Comparison of ENCODE assay signal across 9 cellular contexts in genomic region chr20:44642203-44643153, GRCh38.
A peak's percentile ranks its signal among the peaks of the same experiment; 100 is the strongest.
DNase-seq lines count a peak whose midpoint lies in the region; ATAC-seq and TF ChIP-seq lines count a peak whose summit lies in the region.
"Had no signal": no experiment of that assay in that cellular context is flagged by ENCODE, and none has a peak within 500 bp of the region (broad histone marks: within the 10 kb centered on the region; RNA-seq: fewer than 3 reads in every experiment).

No MANE protein-coding gene starts in this region.

- H2AFZ ChIP-seq in Loucy (ENCODE audit: low read length): no peak overlapping the region
- H2AFZ ChIP-seq in SU-DHL-6 (ENCODE audit: low read depth, low read length, severe bottlenecking): peak overlapping the region; percentile 36

- H3K9me2 ChIP-seq in Loucy (replicated peaks; ENCODE audit: low read depth, low read length) (no peaks in the 10 kb centered on the region), SU-DHL-6 (replicated peaks; ENCODE audit: insufficient read depth, low read length) (no peaks in the 10 kb centered on the region)

- peak; percentile 69 for DNase-seq in activated effector memory CD4-positive, alpha-beta T cell treated with anti-CD3 and anti-CD28 coated beads, Interleukin-2, amount 50 U/mL, for 16 hours
- no peak for DNase-seq in activated effector memory CD4-positive, alpha-beta T cell treated with Interleukin-2 at 50 U/mL for 16 hours
- DNase-seq in choroid plexus epithelial cell (ENCODE audit: low read depth): peak; percentile 95

- H4K20me1 ChIP-seq in Loucy (ENCODE audit: insufficient read depth, low read length, poor library complexity, severe bottlenecking) (no peaks in the 10 kb centered on the region), SU-DHL-6 (ENCODE audit: low read depth, low read length) (no peaks in the 10 kb centered on the region)

- H3K4me1 ChIP-seq in Loucy (ENCODE audit: insufficient read depth, low read length, poor library complexity, severe bottlenecking): peaks cover 63% of the 10 kb centered on the region

- TF ChIP-seq CTCF in Loucy (conservative IDR thresholded peaks at IDR 0.05; ENCODE audit: low read length) (peak; percentile 24; the same call in 1 of the 2 replicates), SU-DHL-6 (IDR thresholded peaks at IDR 0.05; ENCODE audit: insufficient read depth, low read length, poor library complexity, severe bottlenecking) (no peak), choroid plexus epithelial cell (conservative IDR thresholded peaks at IDR 0.05; ENCODE audit: low read depth, low read length) (no peak)

- peaks cover 69% of the 10 kb centered on the region for H3K4me1 Mint-ChIP-seq in stimulated activated memory B cell treated with anti-CD40 and anti-IgM and Interleukin-4, amounts not matched to agents 10 μg/mL and 1 μg/mL and 100 μg/mL, for 72 hours

- H3K27me3 Mint-ChIP-seq in stimulated activated memory B cell treated with anti-CD40 and anti-IgM and Interleukin-4, amounts not matched to agents 10 μg/mL and 1 μg/mL and 100 μg/mL, for 72 hours: no peaks in the 10 kb centered on the region

- peak overlapping the region; percentile 29 for H3K4me3 Mint-ChIP-seq in stimulated activated memory B cell treated with anti-CD40 and anti-IgM and Interleukin-4, amounts not matched to agents 10 μg/mL and 1 μg/mL and 100 μg/mL, for 72 hours

- peaks cover 21% of the 10 kb centered on the region for H3K36me3 Mint-ChIP-seq in stimulated activated memory B cell treated with anti-CD40 and anti-IgM and Interleukin-4, amounts not matched to agents 10 μg/mL and 1 μg/mL and 100 μg/mL, for 72 hours

- no peaks in the 10 kb centered on the region for H3K9me3 ChIP-seq in Loucy (ENCODE audit: insufficient read depth, low read depth, low read length)
- no peaks in the 10 kb centered on the region for H3K9me3 ChIP-seq in SU-DHL-6 (ENCODE audit: insufficient read depth, low read length)
- H3K9me3 ChIP-seq: neutrophil had no signal

- H3K9me3 Mint-ChIP-seq in stimulated activated memory B cell treated with anti-CD40 and anti-IgM and Interleukin-4, amounts not matched to agents 10 μg/mL and 1 μg/mL and 100 μg/mL, for 72 hours: no peaks in the 10 kb centered on the region

- H3K4me2 ChIP-seq in Loucy (ENCODE audit: low read depth, low read length, poor library complexity, severe bottlenecking) (peak overlapping the region; percentile 83), SU-DHL-6 (ENCODE audit: low read depth, low read length, poor library complexity, severe bottlenecking) (peak overlapping the region; percentile 46)

- H3F3A ChIP-seq in Loucy (ENCODE audit: low read depth) (peaks cover 17% of the 10 kb centered on the region), SU-DHL-6 (ENCODE audit: insufficient read depth) (peaks cover 22% of the 10 kb centered on the region)

- H3K27me3 ChIP-seq in Loucy (ENCODE audit: insufficient read depth, low read length, poor library complexity, severe bottlenecking): no peaks in the 10 kb centered on the region
- no peaks in the 10 kb centered on the region for H3K27me3 ChIP-seq in SU-DHL-6 (ENCODE audit: low read length)
- H3K27me3 ChIP-seq in layer of hippocampus (ENCODE audit: control insufficient read depth, insufficient read depth, low read length): no peaks in the 10 kb centered on the region
- H3K27me3 ChIP-seq: neutrophil had no signal

- H3K27ac ChIP-seq in SU-DHL-6 (ENCODE audit: low read depth, low read length) (peak overlapping the region; percentile 93), layer of hippocampus (ENCODE audit: low read depth, low read length) (peak overlapping the region; percentile 52)
- H3K27ac ChIP-seq: neutrophil had no signal

- H3K36me3 ChIP-seq in Loucy (ENCODE audit: insufficient read depth, low read length) (peaks cover 7% of the 10 kb centered on the region; the same call in 1 of the 2 replicates), SU-DHL-6 (ENCODE audit: low read length) (no peaks in the 10 kb centered on the region)
- H3K36me3 ChIP-seq: neutrophil had no signal

- H3K4me3 ChIP-seq in Loucy (ENCODE audit: low read length, poor library complexity, severe bottlenecking) (peak overlapping the region; percentile 68), SU-DHL-6 (ENCODE audit: insufficient read depth, low read length, poor library complexity, severe bottlenecking) (no peak overlapping the region), choroid plexus epithelial cell (ENCODE audit: low read depth, low read length) (no peak overlapping the region)

- peak; percentile 51 for ATAC-seq in stimulated activated memory B cell treated with anti-CD40 and anti-IgM and Interleukin-4, amounts not matched to agents 10 μg/mL and 1 μg/mL and 100 μg/mL, for 72 hours
- ATAC-seq in HG03097 (IDR thresholded peaks at IDR 0.05; ENCODE audit: low FRiP score, unreplicated experiment): no peak

- H3K27ac Mint-ChIP-seq in stimulated activated memory B cell treated with anti-CD40 and anti-IgM and Interleukin-4, amounts not matched to agents 10 μg/mL and 1 μg/mL and 100 μg/mL, for 72 hours: peak overlapping the region; percentile 83

- H3K9ac ChIP-seq in Loucy (ENCODE audit: low read depth, low read length, poor library complexity, severe bottlenecking) (peak overlapping the region; percentile 83), SU-DHL-6 (ENCODE audit: low read length) (peak overlapping the region; percentile 36)

- peaks cover 68% of the 10 kb centered on the region for H3K79me2 ChIP-seq in Loucy (ENCODE audit: insufficient read depth, low read length)
- peaks cover 14% of the 10 kb centered on the region; the same call in 1 of the 2 replicates for H3K79me2 ChIP-seq in SU-DHL-6 (ENCODE audit: insufficient read depth, low read length)
